In the genomic region with DNA sequence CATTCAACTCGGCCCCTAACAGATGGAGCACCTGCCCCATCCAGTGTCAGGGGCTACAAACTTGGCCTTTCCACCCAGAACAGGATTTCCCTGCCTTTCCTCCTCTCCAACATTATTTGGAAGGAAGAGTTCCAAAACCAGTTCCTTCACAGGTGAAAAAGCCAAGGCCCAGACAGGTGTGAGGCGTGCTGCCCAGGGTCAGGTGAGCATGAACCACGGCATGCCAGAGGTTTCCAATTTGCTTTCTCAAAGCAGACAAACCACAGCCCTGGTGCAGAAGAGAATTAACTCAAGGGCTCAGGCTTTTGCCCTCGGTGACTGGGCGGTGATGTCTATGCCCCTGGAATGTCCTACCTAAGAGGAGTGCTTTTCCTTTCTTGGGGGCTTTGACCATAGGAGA, we compare ENCODE assay signal across 2 cellular contexts.
TF ChIP-seq lines count a peak whose summit lies in the region.

No MANE protein-coding gene starts in this region.

TF ChIP-seq in A549, 52 proteins besides CTCF, POLR2A, EP300 and RAD21 (continued from another document):
- TF ChIP-seq E2F6 (IDR thresholded peaks at IDR 0.05; ENCODE audit: borderline replicate concordance, low read depth): no peak

TF ChIP-seq in HepG2, 621 proteins besides CTCF, POLR2A, EP300 and RAD21 (continued from another document):
- no peak for TF ChIP-seq ZNF333 (CRISPR knock-in tag; IDR thresholded peaks at IDR 0.05; ENCODE audit: borderline replicate concordance)
- no peak for TF ChIP-seq CENPBD1 (CRISPR knock-in tag; IDR thresholded peaks at IDR 0.05; ENCODE audit: borderline replicate concordance, low read depth)
- TF ChIP-seq, protein P1, sequence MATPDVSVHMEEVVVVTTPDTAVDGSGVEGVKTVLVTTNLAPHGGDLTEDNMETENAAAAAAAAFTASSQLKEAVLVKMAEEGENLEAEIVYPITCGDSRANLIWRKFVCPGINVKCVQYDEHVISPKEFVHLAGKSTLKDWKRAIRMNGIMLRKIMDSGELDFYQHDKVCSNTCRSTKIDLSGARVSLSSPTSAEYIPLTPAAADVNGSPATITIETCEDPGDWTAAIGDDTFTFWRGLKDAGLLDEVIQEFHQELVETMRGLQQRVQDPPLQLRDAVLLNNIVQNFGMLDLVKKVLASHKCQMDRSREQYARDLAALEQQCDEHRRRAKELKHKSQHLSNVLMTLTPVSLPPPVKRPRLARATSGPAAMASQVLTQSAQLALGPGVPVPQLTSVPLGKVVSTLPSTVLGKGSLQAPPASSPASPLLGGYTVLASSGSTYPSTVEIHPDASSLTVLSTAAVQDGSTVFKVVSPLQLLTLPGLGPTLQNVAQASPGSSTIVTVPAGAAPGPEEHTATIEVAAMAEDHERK (CRISPR knock-in tag; IDR thresholded peaks at IDR 0.05; ENCODE audit: low read depth): no peak
- TF ChIP-seq, protein P2, sequence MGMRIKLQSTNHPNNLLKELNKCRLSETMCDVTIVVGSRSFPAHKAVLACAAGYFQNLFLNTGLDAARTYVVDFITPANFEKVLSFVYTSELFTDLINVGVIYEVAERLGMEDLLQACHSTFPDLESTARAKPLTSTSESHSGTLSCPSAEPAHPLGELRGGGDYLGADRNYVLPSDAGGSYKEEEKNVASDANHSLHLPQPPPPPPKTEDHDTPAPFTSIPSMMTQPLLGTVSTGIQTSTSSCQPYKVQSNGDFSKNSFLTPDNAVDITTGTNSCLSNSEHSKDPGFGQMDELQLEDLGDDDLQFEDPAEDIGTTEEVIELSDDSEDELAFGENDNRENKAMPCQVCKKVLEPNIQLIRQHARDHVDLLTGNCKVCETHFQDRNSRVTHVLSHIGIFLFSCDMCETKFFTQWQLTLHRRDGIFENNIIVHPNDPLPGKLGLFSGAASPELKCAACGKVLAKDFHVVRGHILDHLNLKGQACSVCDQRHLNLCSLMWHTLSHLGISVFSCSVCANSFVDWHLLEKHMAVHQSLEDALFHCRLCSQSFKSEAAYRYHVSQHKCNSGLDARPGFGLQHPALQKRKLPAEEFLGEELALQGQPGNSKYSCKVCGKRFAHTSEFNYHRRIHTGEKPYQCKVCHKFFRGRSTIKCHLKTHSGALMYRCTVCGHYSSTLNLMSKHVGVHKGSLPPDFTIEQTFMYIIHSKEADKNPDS (CRISPR knock-in tag; IDR thresholded peaks at IDR 0.05): no peak
- TF ChIP-seq KDM1A (CRISPR knock-in tag; IDR thresholded peaks at IDR 0.05): no peak
- no peak for TF ChIP-seq ATF2 (CRISPR knock-in tag; IDR thresholded peaks at IDR 0.05)
- TF ChIP-seq HOXA9 (CRISPR knock-in tag; IDR thresholded peaks at IDR 0.05; ENCODE audit: borderline replicate concordance): no peak
- no peak for TF ChIP-seq YY1 (IDR thresholded peaks at IDR 0.05; ENCODE audit: insufficient read depth, insufficient replicate concordance, low read depth, low read length)
- TF ChIP-seq MED13 (CRISPR knock-in tag; IDR thresholded peaks at IDR 0.05): no peak
- TF ChIP-seq, protein P3, sequence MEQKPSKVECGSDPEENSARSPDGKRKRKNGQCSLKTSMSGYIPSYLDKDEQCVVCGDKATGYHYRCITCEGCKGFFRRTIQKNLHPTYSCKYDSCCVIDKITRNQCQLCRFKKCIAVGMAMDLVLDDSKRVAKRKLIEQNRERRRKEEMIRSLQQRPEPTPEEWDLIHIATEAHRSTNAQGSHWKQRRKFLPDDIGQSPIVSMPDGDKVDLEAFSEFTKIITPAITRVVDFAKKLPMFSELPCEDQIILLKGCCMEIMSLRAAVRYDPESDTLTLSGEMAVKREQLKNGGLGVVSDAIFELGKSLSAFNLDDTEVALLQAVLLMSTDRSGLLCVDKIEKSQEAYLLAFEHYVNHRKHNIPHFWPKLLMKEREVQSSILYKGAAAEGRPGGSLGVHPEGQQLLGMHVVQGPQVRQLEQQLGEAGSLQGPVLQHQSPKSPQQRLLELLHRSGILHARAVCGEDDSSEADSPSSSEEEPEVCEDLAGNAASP (CRISPR knock-in tag; IDR thresholded peaks at IDR 0.05; ENCODE audit: borderline replicate concordance): no peak
- TF ChIP-seq XBP1 (CRISPR knock-in tag; IDR thresholded peaks at IDR 0.05): no peak
- TF ChIP-seq ZBTB10 (CRISPR knock-in tag; IDR thresholded peaks at IDR 0.05; ENCODE audit: borderline replicate concordance): no peak
